Comparison of ENCODE assay signal across 8 cellular contexts in genomic region chr15:84600687-84601554, GRCh38. TPM values are rescaled to one million over a fixed set of nuclear protein-coding genes. Genes with fewer than 3 reads are reported as not detected.
DNase-seq lines count a peak whose midpoint lies in the region; ATAC-seq and TF ChIP-seq lines count a peak whose summit lies in the region.

Gene ZSCAN2, plus strand, starts transcription at chr15:84601009. Its CDS starts 2,919 bp downstream, at chr15:84603928.

- POLR2A ChIA-PET in AG04450 (lab: Yijun Ruan, JAX), result interaction anchor here (0.6 kb wide), 1 partner anchor 8 kb away, joined by 3 read pairs; no protein-coding TSS in a partner anchor
- POLR2A ChIA-PET in WTC11 (lab: Charles Lee), result interaction anchor here (0.6 to 3.0 kb wide), 6 partner anchors 15 to 43 kb away, joined by 3 to 14 read pairs (median 4); no protein-coding TSS in a partner anchor

- peak within 1 kb of the TSS; percentile 92 for H2AFZ ChIP-seq in smooth muscle cell (ENCODE audit: low read depth)

- H3K4me2 ChIP-seq in smooth muscle cell, result peak within 1 kb of the TSS; percentile 94

- H3K4me1 ChIP-seq in smooth muscle cell (ENCODE audit: low read depth), result peaks cover 10% of the 10 kb centered on the region

- H3K9me3 ChIP-seq in AG04450 (ENCODE audit: control insufficient read depth, insufficient read depth, low read length) (no peaks in the 10 kb centered on the region; the same call in 1 of the 2 replicates), smooth muscle cell (replicated peaks; ENCODE audit: low read depth) (no peaks in the 10 kb centered on the region)

- H3K36me3 Mint-ChIP-seq in WTC11, result peaks cover 19% of the 10 kb centered on the region

- H3K9me3 Mint-ChIP-seq in WTC11, result no peaks in the 10 kb centered on the region

- CTCF ChIA-PET in AG04450 (lab: Charles Lee) (interaction anchor here (0.8 to 5.5 kb wide), 4 partner anchors 13 to 327 kb away, joined by 3 to 39 read pairs (median 4); no protein-coding TSS in a partner anchor), WTC11 (lab: Charles Lee) (interaction anchor here (0.7 to 5.0 kb wide), 7 partner anchors 13 to 327 kb away, joined by 4 to 139 read pairs (median 8); partner anchors contain the start of genes NMB and WDR73)

- H3K27ac Mint-ChIP-seq in WTC11, result peak within 1 kb of the TSS; percentile 78

- H3K4me1 Mint-ChIP-seq in WTC11, result peaks cover 46% of the 10 kb centered on the region

- under 1% methylated on average over 68 of the region's 68 CpGs for WGBS in smooth muscle cell (ENCODE audit: low lambda C conversion rate)

- DNase-seq in AG04450 (ENCODE audit: low read depth, low spot score), result peak; percentile 77
- DNase-seq in NCI-H2227 (lab: John Stamatoyannopoulos, UW; ENCODE audit: unreplicated experiment), result peak; percentile 94
- DNase-seq in WTC11 (ENCODE audit: low spot score), result peak; percentile 98
- peak; percentile 93 for DNase-seq in cardiac fibroblast (ENCODE audit: low read depth in 2 of 2)
- peak; percentile 97 for DNase-seq in iPS-NIHi7 (ENCODE audit: extremely low spot score)
- DNase-seq in smooth muscle cell (lab: John Stamatoyannopoulos, UW; ENCODE audit: unreplicated experiment), result peak; percentile 82

- no peak for TF ChIP-seq CTCF in AG04450 (IDR thresholded peaks at IDR 0.05; ENCODE audit: low read depth, low read length)
- no peak for TF ChIP-seq CTCF in WTC11 (IDR thresholded peaks at IDR 0.05)
- no peak for TF ChIP-seq CTCF in cardiac fibroblast (IDR thresholded peaks at IDR 0.05; ENCODE audit: low read depth, low read length)
- TF ChIP-seq CTCF in smooth muscle cell (IDR thresholded peaks at IDR 0.05; ENCODE audit: borderline replicate concordance, insufficient read depth, poor library complexity, severe bottlenecking), result no peak

- H3K9ac ChIP-seq in smooth muscle cell (ENCODE audit: low read depth), result peak within 1 kb of the TSS; percentile 95

- H3K27me3 Mint-ChIP-seq in WTC11 (ENCODE audit: low read depth), result no peaks in the 10 kb centered on the region

- ATAC-seq in GM18909 (IDR thresholded peaks at IDR 0.05; ENCODE audit: poor library complexity, unreplicated experiment) (peak; percentile 97), HG03159 (IDR thresholded peaks at IDR 0.05; ENCODE audit: unreplicated experiment) (peak; percentile 95), WTC11 (peak; percentile 83)

- H3K27ac ChIP-seq in AG04450 (ENCODE audit: low read depth, low read length) (peak within 1 kb of the TSS; percentile 68), smooth muscle cell (ENCODE audit: low read depth) (peak within 1 kb of the TSS; percentile 46)

- peak within 1 kb of the TSS; percentile 87 for H3K4me3 Mint-ChIP-seq in WTC11

- H3K4me3 ChIP-seq in AG04450 (ENCODE audit: low read depth, low read length), result peak within 1 kb of the TSS; percentile 99
- peak within 1 kb of the TSS; percentile 91 to 97 for H3K4me3 ChIP-seq in cardiac fibroblast (replicated peaks in 1 of 2; ENCODE audit: low read depth in 2 of 2, low read length in 2 of 2)
- peak within 1 kb of the TSS; percentile 67 for H3K4me3 ChIP-seq in smooth muscle cell

- H3K27me3 ChIP-seq in AG04450 (ENCODE audit: control insufficient read depth, insufficient read depth, low read length) (peaks cover 3% of the 10 kb centered on the region), smooth muscle cell (ENCODE audit: low read depth) (no peaks in the 10 kb centered on the region)

- H3K79me2 ChIP-seq in smooth muscle cell (ENCODE audit: low read depth), result peaks cover 6% of the 10 kb centered on the region

- no peaks in the 10 kb centered on the region for H3K36me3 ChIP-seq in smooth muscle cell (ENCODE audit: low read depth)

- no peaks in the 10 kb centered on the region for H3F3A ChIP-seq in smooth muscle cell (ENCODE audit: low read depth)

- peaks cover 38% of the 10 kb centered on the region for H4K20me1 ChIP-seq in smooth muscle cell (ENCODE audit: low read depth)

TF ChIP-seq in WTC11, 78 proteins besides CTCF, POLR2A, EP300 and RAD21 (continues in another document):
- TF ChIP-seq ATF2 (CRISPR knock-in tag; IDR thresholded peaks at IDR 0.05; ENCODE audit: borderline replicate concordance, low read depth), result no peak
- peak; percentile 81 for TF ChIP-seq TEAD1 (CRISPR knock-in tag; IDR thresholded peaks at IDR 0.05)
- peak; percentile 80 for TF ChIP-seq NFYB (CRISPR knock-in tag; conservative IDR thresholded peaks at IDR 0.05; ENCODE audit: low read depth)
- peak; percentile 93 for TF ChIP-seq HMGXB4 (CRISPR knock-in tag; IDR thresholded peaks at IDR 0.05)
- TF ChIP-seq IRF1 (CRISPR knock-in tag; IDR thresholded peaks at IDR 0.05), result 0 out of 2 replicates have a peak, but pooled peaks have one; percentile 25
- no peak for TF ChIP-seq NR2C2 (CRISPR knock-in tag; IDR thresholded peaks at IDR 0.05)
- TF ChIP-seq PRRX2 (CRISPR knock-in tag; IDR thresholded peaks at IDR 0.05), result no peak
- TF ChIP-seq GABPB1 (CRISPR knock-in tag; IDR thresholded peaks at IDR 0.05), result no peak
- TF ChIP-seq ARID4B (CRISPR knock-in tag; IDR thresholded peaks at IDR 0.05; ENCODE audit: borderline replicate concordance), result peak; percentile 79; the same call in 1 of the 2 replicates
- 0 out of 2 replicates have a peak, but pooled peaks have one; percentile 72 for TF ChIP-seq SMAD3 (CRISPR knock-in tag; IDR thresholded peaks at IDR 0.05; ENCODE audit: borderline replicate concordance)
- TF ChIP-seq CREB1 (CRISPR knock-in tag; IDR thresholded peaks at IDR 0.05), result no peak

RNA-seq across cellular contexts. Expression of gene ZSCAN2, which starts in this region (rescaled TPM):
- polyA plus RNA-seq in AG04450 (2011; rRNA removed) (16.2 and 17.0 TPM in 2 replicates), smooth muscle cell (6.9 and 12.6 TPM in 2 replicates)
- polyA minus RNA-seq in AG04450 (2011; rRNA and poly(A)+ RNA removed), result 24.1 and 25.9 TPM in 2 replicates
- total RNA-seq in WTC11 (2021) (39.6 to 51.9 TPM (median 44.4 TPM) in 3 replicates), smooth muscle cell (15.4 and 21.7 TPM in 2 replicates)

Comparison
In these comparisons a context has a peak if more than half of its experiments do, and no peak if none do; other contexts are left out.
1. Peak in every context shown above with its lines: DNase-seq, ATAC-seq, H3K4me3 ChIP-seq and H3K27ac ChIP-seq.